1 cellular context compared by ENCODE assay signal in genomic region chr7:73940701-73941238, GRCh38.
TF ChIP-seq lines count a peak whose summit lies in the region.

No MANE protein-coding gene starts in this region.

TF ChIP-seq in A549, 52 proteins besides CTCF, POLR2A, EP300 and RAD21 (continued from another document):
- TF ChIP-seq ELK1 (IDR thresholded peaks at IDR 0.05; ENCODE audit: low read depth, low read length): no peak
- no peak for TF ChIP-seq FOSB (CRISPR knock-in tag; IDR thresholded peaks at IDR 0.05)
- no peak for TF ChIP-seq ESRRA (IDR thresholded peaks at IDR 0.05; ENCODE audit: borderline replicate concordance, low read length)
- TF ChIP-seq SREBF2 (IDR thresholded peaks at IDR 0.05): no peak
- TF ChIP-seq PHF8 (IDR thresholded peaks at IDR 0.05; ENCODE audit: borderline replicate concordance, low read depth): no peak
- TF ChIP-seq HDAC2 (IDR thresholded peaks at IDR 0.05): no peak
- TF ChIP-seq GATA3 (IDR thresholded peaks at IDR 0.05; ENCODE audit: borderline replicate concordance): no peak
- TF ChIP-seq EHMT2 (IDR thresholded peaks at IDR 0.05; ENCODE audit: low read depth): no peak
- no peak for TF ChIP-seq HOXB13 (CRISPR knock-in tag; IDR thresholded peaks at IDR 0.05; ENCODE audit: low read depth)
- no peak for TF ChIP-seq FOSL2 (IDR thresholded peaks at IDR 0.05)
- no peak for TF ChIP-seq FOSL2 (CRISPR knock-in tag; IDR thresholded peaks at IDR 0.05)
- TF ChIP-seq HEYL (CRISPR knock-in tag; IDR thresholded peaks at IDR 0.05): no peak
